Comparison of ENCODE assay signal across 34 cellular contexts in the genomic region with DNA sequence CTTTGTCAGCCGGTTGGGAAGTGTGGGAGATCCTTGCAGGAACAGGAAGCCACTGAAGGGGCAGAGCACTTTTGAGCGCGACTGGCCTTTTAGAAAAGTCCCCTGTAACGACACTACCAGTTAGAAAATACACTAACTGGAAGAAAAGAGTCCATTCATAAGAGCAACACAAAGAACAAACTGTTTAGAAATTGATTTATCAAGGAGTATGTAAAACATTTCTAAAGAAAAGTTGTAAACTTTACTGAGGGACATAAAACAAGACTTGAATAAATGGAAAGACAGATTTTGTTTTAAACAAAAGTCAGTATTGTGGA. TPM values are rescaled to one million over a fixed set of nuclear protein-coding genes. Genes with fewer than 3 reads are reported as not detected.
DNase-seq lines count a peak whose midpoint lies in the region; ATAC-seq, FAIRE-seq and TF ChIP-seq lines count a peak whose summit lies in the region.
"Had no signal": no experiment of that assay in that cellular context is flagged by ENCODE, and none has a peak within 500 bp of the region (broad histone marks: within the 10 kb centered on the region; RNA-seq: fewer than 3 reads in every experiment).

No MANE protein-coding gene starts in this region.

- H4K8ac ChIP-seq in mesenchymal stem cell (ENCODE audit: low read length) = peak overlapping the region; percentile 45

- H4K91ac ChIP-seq in mesenchymal stem cell (ENCODE audit: low read length) = no peak overlapping the region

- H2BK15ac ChIP-seq in mesenchymal stem cell (ENCODE audit: low read depth, poor library complexity, severe bottlenecking) = no peak overlapping the region

- intact Hi-C loops in K562 (cut with micrococcal nuclease) = loop anchor here (5.0 kb wide), 2 partner anchors 371 to 786 kb away; no protein-coding TSS in a partner anchor
- intact Hi-C loops in natural killer cell (cut with micrococcal nuclease) = loop anchor here (5.0 kb wide), 1 partner anchor 369 kb away; no protein-coding TSS in a partner anchor

- H3K9ac ChIP-seq in Loucy (ENCODE audit: low read depth, low read length, poor library complexity, severe bottlenecking) (peak overlapping the region; percentile 3), K562 (ENCODE audit: insufficient read depth in 1 of 2, low read depth in 2 of 2, low read length in 2 of 2) (no peak overlapping the region), mesenchymal stem cell (ENCODE audit: low read length) (no peak overlapping the region)
- H3K9ac ChIP-seq: parathyroid adenoma had no signal

- H3K4me3 Mint-ChIP-seq in progenitor cell of endocrine pancreas (ENCODE audit: low read depth) (no peak overlapping the region), natural killer cell (no peak overlapping the region)
- no peak overlapping the region for H3K4me3 Mint-ChIP-seq in T-helper 2 cell treated with Interferon-gamma antibody and Interleukin-4, amounts not matched to agents 5 μg/mL and 100 μg/mL, for 36 hours
- H3K4me3 Mint-ChIP-seq: activated CD4-positive, alpha-beta memory T cell treated with anti-CD3 and anti-CD28 coated beads, Interleukin-2, amount 10 ng/mL, durations not matched to agents 7 days and 5 days; activated T-helper 17 cell treated with anti-CD3 and anti-CD28 coated beads, Interleukin-2, amount 50 U/mL, for 72 hours; effector memory CD8-positive, alpha-beta T cell; immature natural killer cell; mesothelial cell of epicardium; naive thymus-derived CD4-positive, alpha-beta T cell had no signal

- no peak overlapping the region for H2BK5ac ChIP-seq in mesenchymal stem cell (ENCODE audit: low read depth, low read length, poor library complexity, severe bottlenecking)

- POLR2A ChIA-PET in K562 (lab: Yijun Ruan, JAX) = interaction anchor here (0.6 kb wide), 1 partner anchor 19 kb away, joined by 3 read pairs; no protein-coding TSS in a partner anchor

- H3K23ac ChIP-seq in mesenchymal stem cell (ENCODE audit: low read length in 2 of 2) = no peak overlapping the region

- no peaks in the 10 kb centered on the region for H3K27me3 ChIP-seq in Loucy (ENCODE audit: insufficient read depth, low read length, poor library complexity, severe bottlenecking)
- H3K27me3 ChIP-seq in K562 (ENCODE audit: control insufficient read depth in 2 of 2, insufficient read depth in 2 of 2, low read length in 2 of 2) = 0 out of 5 replicates have a peak, but pooled peaks cover 0 to 2% of the 10 kb centered on the region in 2 experiments
- H3K27me3 ChIP-seq in mesenchymal stem cell (ENCODE audit: control insufficient read depth in 1 of 2, insufficient read depth in 1 of 2, low read length in 2 of 2) = peaks cover 0 to 13% of the 10 kb centered on the region in 2 experiments
- H3K27me3 ChIP-seq: cardiac muscle cell, esophagus squamous epithelium, gastrocnemius medialis, sigmoid colon, testis, uterus had no signal

- H3K36me3 Mint-ChIP-seq in progenitor cell of endocrine pancreas (ENCODE audit: insufficient read depth) (no peaks in the 10 kb centered on the region), natural killer cell (no peaks in the 10 kb centered on the region)
- no peaks in the 10 kb centered on the region for H3K36me3 Mint-ChIP-seq in T-helper 2 cell treated with Interferon-gamma antibody and Interleukin-4, amounts not matched to agents 5 μg/mL and 100 μg/mL, for 36 hours (ENCODE audit: low read depth)
- H3K36me3 Mint-ChIP-seq: activated naive CD4-positive, alpha-beta T cell treated with anti-CD3 and anti-CD28 coated beads, Interleukin-2, amount 50 U/mL, for 72 hours; immature natural killer cell; mesothelial cell of epicardium; naive thymus-derived CD4-positive, alpha-beta T cell had no signal

- no peak overlapping the region for H3K4ac ChIP-seq in mesenchymal stem cell (ENCODE audit: low read depth in 1 of 2, low read length in 2 of 2)

- H3K4me3 ChIP-seq in Loucy (ENCODE audit: low read length, poor library complexity, severe bottlenecking) (no peak overlapping the region), K562 (no peak overlapping the region), mesenchymal stem cell (ENCODE audit: insufficient read depth in 1 of 2, low read depth in 1 of 2, low read length in 2 of 2) (no peak overlapping the region)
- H3K4me3 ChIP-seq: cardiac muscle cell, coronary artery, esophagus squamous epithelium, gastrocnemius medialis, sigmoid colon, testis, uterus had no signal

- H3K27ac ChIP-seq in K562 (ENCODE audit: extremely low read depth, low read depth, low read length) = no peak overlapping the region
- no peak overlapping the region for H3K27ac ChIP-seq in mesenchymal stem cell (ENCODE audit: low read length, poor library complexity, severe bottlenecking)
- H3K27ac ChIP-seq: cardiac muscle cell, coronary artery, esophagus squamous epithelium, gastrocnemius medialis, parathyroid adenoma, sigmoid colon, testis, uterus had no signal

- no TSS peak for BruUV-seq in K562 (replicated peaks; lab: Mats Ljungman, UMichigan)

- no peaks in the 10 kb centered on the region for H3K9me2 ChIP-seq in Loucy (replicated peaks; ENCODE audit: low read depth, low read length)

- DNase-seq in K562 (ENCODE audit: extremely low read depth in 1 of 4, low spot score in 3 of 4) = no peak
- no peak for DNase-seq in mesenchymal stem cell
- no peak for DNase-seq in progenitor cell of endocrine pancreas (ENCODE audit: low spot score, unreplicated experiment)
- no peak for DNase-seq in T-helper 2 cell treated with Interferon-gamma antibody and Interleukin-4, amounts not matched to agents 5 μg/mL and 100 μg/mL, for 36 hours (ENCODE audit: low spot score)
- DNase-seq in natural killer cell = no peak
- DNase-seq in effector CD4-positive, alpha-beta T cell = no peak
- DNase-seq: activated CD4-positive, alpha-beta memory T cell treated with anti-CD3 and anti-CD28 coated beads, Interleukin-2, amount 10 ng/mL, durations not matched to agents 7 days and 5 days; activated CD4-positive, CD25-positive, alpha-beta regulatory T cell treated with anti-CD3 and anti-CD28 coated beads, Interleukin-2, amount 50 U/mL, for 72 hours; DND-41; effector memory CD8-positive, alpha-beta T cell; esophagus squamous epithelium; gastrocnemius medialis; hypothalamus; immature natural killer cell; naive thymus-derived CD4-positive, alpha-beta T cell; NCI-H1048; NCI-H1694; SHP77 treated with DMSO at 0.1 percent for 48 hours; sigmoid colon; stimulated activated CD4-positive, alpha-beta T cell treated with anti-CD3 and anti-CD28 coated beads, Interleukin-15, amount 100 ng/mL, for 24 hours; stimulated activated naive CD4-positive, alpha-beta T cell; T-helper 1 cell; uterus had no signal

- H3K79me1 ChIP-seq in mesenchymal stem cell (replicated peaks; ENCODE audit: low read length, poor library complexity, severe bottlenecking) = no peaks in the 10 kb centered on the region

- no peaks in the 10 kb centered on the region for H3K9me1 ChIP-seq in K562 (ENCODE audit: control insufficient read depth, insufficient read depth, low read length)

- no peaks in the 10 kb centered on the region for H3F3A ChIP-seq in Loucy (ENCODE audit: low read depth)

- H2AK5ac ChIP-seq in mesenchymal stem cell (ENCODE audit: low read length, severe bottlenecking) = no peak overlapping the region

- no peak overlapping the region for H3K14ac ChIP-seq in mesenchymal stem cell (ENCODE audit: low read length in 2 of 2)

- H2AFZ ChIP-seq in Loucy (ENCODE audit: low read length) = peak overlapping the region; percentile 22; the same call in 1 of the 2 replicates
- H2AFZ ChIP-seq in K562 (ENCODE audit: low read depth, low read length) = peak overlapping the region; percentile 44
- peak overlapping the region; percentile 44 for H2AFZ ChIP-seq in mesenchymal stem cell (ENCODE audit: low read depth, low read length)
- H2AFZ ChIP-seq: parathyroid adenoma had no signal

- TF ChIP-seq CTCF in Loucy (conservative IDR thresholded peaks at IDR 0.05; ENCODE audit: low read length) (no peak), K562 (IDR thresholded peaks at IDR 0.05 in 2 of 3, conservative IDR thresholded peaks at IDR 0.05 in 1 of 3; ENCODE audit: insufficient read depth in 2 of 3, low read depth in 1 of 3, low read length in 3 of 3) (no peak), progenitor cell of endocrine pancreas (IDR thresholded peaks at IDR 0.05; ENCODE audit: unreplicated experiment) (no peak), natural killer cell (IDR thresholded peaks at IDR 0.05) (no peak)

- CTCF ChIA-PET in K562 (lab: Yijun Ruan, JAX; ENCODE audit: low intra/inter-chr PET ratio) = no interaction called here

- no peaks in the 10 kb centered on the region for H3K9me3 Mint-ChIP-seq in progenitor cell of endocrine pancreas (ENCODE audit: low read depth)
- no peaks in the 10 kb centered on the region for H3K9me3 Mint-ChIP-seq in T-helper 2 cell treated with Interferon-gamma antibody and Interleukin-4, amounts not matched to agents 5 μg/mL and 100 μg/mL, for 36 hours
- no peaks in the 10 kb centered on the region for H3K9me3 Mint-ChIP-seq in natural killer cell
- H3K9me3 Mint-ChIP-seq: activated CD4-positive, alpha-beta memory T cell treated with anti-CD3 and anti-CD28 coated beads, Interleukin-2, amount 10 ng/mL, durations not matched to agents 7 days and 5 days; activated naive CD4-positive, alpha-beta T cell treated with anti-CD3 and anti-CD28 coated beads, Interleukin-2, amount 50 U/mL, for 72 hours; activated T-helper 17 cell treated with anti-CD3 and anti-CD28 coated beads, Interleukin-2, amount 50 U/mL, for 72 hours; effector memory CD8-positive, alpha-beta T cell; immature natural killer cell; mesothelial cell of epicardium; naive thymus-derived CD4-positive, alpha-beta T cell had no signal

- peak overlapping the region; percentile 18 to 60 for H3K18ac ChIP-seq in mesenchymal stem cell (ENCODE audit: low read depth in 1 of 2, low read length in 2 of 2)

- H2BK12ac ChIP-seq in mesenchymal stem cell (ENCODE audit: low read length in 2 of 2) = peak overlapping the region in 1 of 2 experiments; percentile 10

- FAIRE-seq in K562 (lab: Jason Lieb, UNC) = no peak
- FAIRE-seq: TTC549 had no signal

- no peak for ATAC-seq in K562
- ATAC-seq in natural killer cell = no peak
- ATAC-seq: activated naive CD4-positive, alpha-beta T cell treated with anti-CD3 and anti-CD28 coated beads, Interleukin-2, amount 50 U/mL, for 72 hours; activated T-helper 17 cell treated with anti-CD3 and anti-CD28 coated beads, Interleukin-2, amount 50 U/mL, for 72 hours; effector memory CD8-positive, alpha-beta T cell; gastrocnemius medialis; HCT116; naive thymus-derived CD4-positive, alpha-beta T cell had no signal

- in situ Hi-C loops in K562 (cut with MboI) = no loop called here

- H3K27me3 Mint-ChIP-seq in progenitor cell of endocrine pancreas = no peaks in the 10 kb centered on the region
- peaks cover 7% of the 10 kb centered on the region for H3K27me3 Mint-ChIP-seq in T-helper 2 cell treated with Interferon-gamma antibody and Interleukin-4, amounts not matched to agents 5 μg/mL and 100 μg/mL, for 36 hours (ENCODE audit: low read depth)
- H3K27me3 Mint-ChIP-seq in natural killer cell (ENCODE audit: low read depth in 2 of 2) = peaks cover 0 to 2% of the 10 kb centered on the region in 2 donors
- H3K27me3 Mint-ChIP-seq: activated T-helper 17 cell treated with anti-CD3 and anti-CD28 coated beads, Interleukin-2, amount 50 U/mL, for 72 hours; effector memory CD8-positive, alpha-beta T cell had no signal

- no peaks in the 10 kb centered on the region for H3K9me3 ChIP-seq in Loucy (ENCODE audit: insufficient read depth, low read depth, low read length)
- no peaks in the 10 kb centered on the region for H3K9me3 ChIP-seq in K562 (replicated peaks; ENCODE audit: control insufficient read depth, insufficient read depth, low read depth, low read length)
- no peaks in the 10 kb centered on the region for H3K9me3 ChIP-seq in mesenchymal stem cell (ENCODE audit: control insufficient read depth, low read length)
- H3K9me3 ChIP-seq: esophagus squamous epithelium, gastrocnemius medialis, sigmoid colon, testis, uterus had no signal

- H3K27ac Mint-ChIP-seq in progenitor cell of endocrine pancreas (peak overlapping the region; percentile 73), natural killer cell (no peak overlapping the region)
- H3K27ac Mint-ChIP-seq in T-helper 2 cell treated with Interferon-gamma antibody and Interleukin-4, amounts not matched to agents 5 μg/mL and 100 μg/mL, for 36 hours = no peak overlapping the region
- H3K27ac Mint-ChIP-seq: activated CD4-positive, alpha-beta memory T cell treated with anti-CD3 and anti-CD28 coated beads, Interleukin-2, amount 10 ng/mL, durations not matched to agents 7 days and 5 days; activated naive CD4-positive, alpha-beta T cell treated with anti-CD3 and anti-CD28 coated beads, Interleukin-2, amount 50 U/mL, for 72 hours; activated T-helper 17 cell treated with anti-CD3 and anti-CD28 coated beads, Interleukin-2, amount 50 U/mL, for 72 hours; effector memory CD8-positive, alpha-beta T cell; immature natural killer cell had no signal

- H3K4me1 ChIP-seq in Loucy (ENCODE audit: insufficient read depth, low read length, poor library complexity, severe bottlenecking) = peaks cover 9% of the 10 kb centered on the region
- H3K4me1 ChIP-seq in K562 (replicated peaks in 1 of 2; ENCODE audit: control insufficient read depth in 2 of 2, insufficient read depth in 2 of 2, low read length in 2 of 2) = peaks cover 0 to 5% of the 10 kb centered on the region in 2 experiments; a peak in 2 of 5 replicates
- H3K4me1 ChIP-seq in mesenchymal stem cell (ENCODE audit: control insufficient read depth, insufficient read depth, low read depth, low read length) = peaks cover 6% of the 10 kb centered on the region
- H3K4me1 ChIP-seq: gastrocnemius medialis, parathyroid adenoma, uterus had no signal

- H3K4me2 ChIP-seq in Loucy (ENCODE audit: low read depth, low read length, poor library complexity, severe bottlenecking) = no peak overlapping the region
- no peak overlapping the region for H3K4me2 ChIP-seq in K562 (ENCODE audit: insufficient read depth, low read length)
- H3K4me2 ChIP-seq in mesenchymal stem cell (ENCODE audit: low read length, poor library complexity, severe bottlenecking) = no peak overlapping the region

- no peak overlapping the region for H2BK120ac ChIP-seq in mesenchymal stem cell (ENCODE audit: low read depth, low read length)

- H3K4me1 Mint-ChIP-seq in progenitor cell of endocrine pancreas (ENCODE audit: low read depth) (peaks cover 15% of the 10 kb centered on the region), natural killer cell (no peaks in the 10 kb centered on the region)
- peaks cover 5% of the 10 kb centered on the region for H3K4me1 Mint-ChIP-seq in T-helper 2 cell treated with Interferon-gamma antibody and Interleukin-4, amounts not matched to agents 5 μg/mL and 100 μg/mL, for 36 hours (ENCODE audit: low read depth)

- no peak for TF ChIP-seq EP300 in K562 (IDR thresholded peaks at IDR 0.05; ENCODE audit: low read length)

- H3K36me3 ChIP-seq in Loucy (ENCODE audit: insufficient read depth, low read length) = no peaks in the 10 kb centered on the region
- H3K36me3 ChIP-seq in K562 (ENCODE audit: control insufficient read depth, insufficient read depth, low read length) = no peaks in the 10 kb centered on the region
- H3K36me3 ChIP-seq in mesenchymal stem cell (ENCODE audit: control insufficient read depth in 1 of 2, insufficient read depth in 2 of 2, low read depth in 1 of 2, low read length in 2 of 2) = no peaks in the 10 kb centered on the region
- H3K36me3 ChIP-seq: cardiac muscle cell, esophagus squamous epithelium, gastrocnemius medialis, sigmoid colon, uterus had no signal

- WGBS in K562 (ENCODE audit: insufficient coverage, low coverage, missing lambda C conversion rate) = 27% methylated on average over 4 of the region's 4 CpGs
- whole genome bisulfite sequencing in mesenchymal stem cell = no CpG with 5 or more reads among the region's 4 CpGs

- TF ChIP-seq RAD21 in K562 (CRISPR knock-in tag; conservative IDR thresholded peaks at IDR 0.05 in 1 of 2, IDR thresholded peaks at IDR 0.05 in 1 of 2) = no peak

- H4K20me1 ChIP-seq in Loucy (ENCODE audit: insufficient read depth, low read length, poor library complexity, severe bottlenecking) (no peaks in the 10 kb centered on the region), K562 (replicated peaks; ENCODE audit: control insufficient read depth, insufficient read depth, low read length) (no peaks in the 10 kb centered on the region)

- H3K79me2 ChIP-seq in Loucy (ENCODE audit: insufficient read depth, low read length) = no peaks in the 10 kb centered on the region
- H3K79me2 ChIP-seq in K562 (ENCODE audit: control insufficient read depth, insufficient read depth, low read length) = no peaks in the 10 kb centered on the region
- H3K79me2 ChIP-seq: parathyroid adenoma had no signal

- TF ChIP-seq POLR2A in K562 (conservative IDR thresholded peaks at IDR 0.05) = no peak

RNA-seq across cellular contexts. Expression of a gene that starts 29.8 kb away (rescaled TPM):
- total RNA-seq in K562 (2011; cell fraction: chromatin; rRNA removed; ENCODE audit: low replicate concordance) = not detected in 2 replicates
- total RNA-seq in K562 (2011; cell fraction: nucleolus; rRNA removed) = not detected in 2 replicates
- not detected in 2 replicates for total RNA-seq in K562 (2011; cell fraction: nucleoplasm; rRNA removed)
- total RNA-seq in K562 (2014; rRNA removed) (not detected in 2 replicates), K562 (2014; rRNA removed; fragmentation: Illumina TruSeq; extraction: Trizol) (not detected in 2 replicates), K562 (2015; rRNA removed; fragmentation: Illumina TruSeq; extraction: Trizol) (not detected in 2 replicates), K562 (2021) (not detected in 2 replicates), progenitor cell of endocrine pancreas (5.4 and 6.5 TPM in 2 replicates), natural killer cell (1 to 10 TPM; 4.9 to 6.6 (median 6.0) TPM)
- polyA plus RNA-seq in K562 (2011; rRNA removed) (not detected in 2 replicates), K562 (2014; fragmentation: Illumina TruSeq; extraction: Trizol) (not detected in 2 replicates), K562 (2014; fragmentation: Nextera tagmentation; extraction: Ambion mirVana) (not detected), K562 (2014; rRNA removed) (not detected in 2 replicates)
- not detected in 2 replicates for polyA plus RNA-seq in K562 (2011; cell fraction: cytosol; rRNA removed)
- polyA plus RNA-seq in K562 (2011; cell fraction: nucleus; rRNA removed) = not detected in 2 replicates
- polyA plus RNA-seq in K562 (2012) = not detected in 2 replicates
- polyA minus RNA-seq in K562 (2011; rRNA and poly(A)+ RNA removed) = not detected in 2 replicates
- not detected in 2 replicates for polyA minus RNA-seq in K562 (2011; cell fraction: cytosol; rRNA and poly(A)+ RNA removed)
- polyA minus RNA-seq in K562 (2011; cell fraction: nucleus; rRNA and poly(A)+ RNA removed) = not detected in 2 replicates
- polyA plus RNA-seq in mesenchymal stem cell (2013, experiment 1 of 2) = not detected
- not detected for polyA plus RNA-seq in mesenchymal stem cell (2013, experiment 2 of 2)
- total RNA-seq: mesothelial cell of epicardium, NCI-H460 had no signal
